In the genomic region with DNA sequence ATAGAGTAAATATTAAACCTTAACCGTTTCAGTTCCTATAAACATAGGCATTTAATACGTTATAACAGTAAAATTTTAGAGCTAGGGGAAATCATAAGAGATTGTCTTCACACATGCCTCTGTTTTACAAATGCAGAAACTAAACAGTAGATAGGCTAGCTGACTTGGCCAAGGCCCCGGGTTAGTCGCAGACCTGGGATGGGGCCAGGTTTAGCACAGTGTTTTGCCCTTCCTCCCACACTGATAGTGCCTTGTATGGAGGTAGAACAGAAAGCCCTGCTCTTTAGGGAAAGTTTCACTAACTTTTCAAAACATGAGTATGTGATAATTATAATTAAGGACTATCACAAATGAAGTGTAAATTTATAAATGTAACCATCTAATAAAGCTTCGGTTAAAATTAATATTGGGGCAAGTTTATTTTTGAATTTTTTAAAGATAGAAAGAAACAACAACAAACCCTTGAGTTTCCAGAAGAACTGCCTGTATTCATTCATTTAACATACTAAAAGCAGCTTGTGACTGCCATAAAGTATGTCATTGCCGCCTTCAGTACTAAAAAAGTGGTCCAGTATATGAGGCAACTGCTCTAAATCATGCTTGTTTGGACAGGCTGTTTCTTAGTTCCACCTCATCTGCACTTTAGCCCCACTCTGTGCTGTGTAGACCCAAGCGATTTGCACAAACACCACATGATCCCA, we compare ENCODE assay signal across 13 cellular contexts.
DNase-seq lines count a peak whose midpoint lies in the region; ATAC-seq and TF ChIP-seq lines count a peak whose summit lies in the region.
"Had no signal": no experiment of that assay in that cellular context is flagged by ENCODE, and none has a peak within 500 bp of the region (broad histone marks: within the 10 kb centered on the region; RNA-seq: fewer than 3 reads in every experiment).

No MANE protein-coding gene starts in this region.

- TF ChIP-seq POLR2A in suprapubic skin (IDR thresholded peaks at IDR 0.05) = no peak

- no peaks in the 10 kb centered on the region for H3K36me3 Mint-ChIP-seq in Caco-2 (ENCODE audit: insufficient read depth, unreplicated experiment)
- H3K36me3 Mint-ChIP-seq in nephron (ENCODE audit: low read depth) = no peaks in the 10 kb centered on the region
- H3K36me3 Mint-ChIP-seq in HFFc6 (ENCODE audit: low read depth) = no peaks in the 10 kb centered on the region
- H3K36me3 Mint-ChIP-seq in CD4-positive, alpha-beta T cell (ENCODE audit: low read depth) = no peaks in the 10 kb centered on the region
- H3K36me3 Mint-ChIP-seq in T-helper 2 cell treated with Interferon-gamma antibody and Interleukin-4, amounts not matched to agents 5 μg/mL and 100 μg/mL, for 36 hours (ENCODE audit: low read depth) = no peaks in the 10 kb centered on the region

- POLR2A ChIA-PET in Caco-2 (lab: Charles Lee) = interaction anchor here (0.6 kb wide), 1 partner anchor 31 kb away, joined by 3 read pairs; no protein-coding TSS in a partner anchor
- POLR2A ChIA-PET in CD4-positive, alpha-beta T cell (lab: Charles Lee) = no interaction called here

- H3K9me3 ChIP-seq in Caco-2 = no peaks in the 10 kb centered on the region
- H3K9me3 ChIP-seq in suprapubic skin = no peaks in the 10 kb centered on the region
- no peaks in the 10 kb centered on the region for H3K9me3 ChIP-seq in CD4-positive, alpha-beta T cell (ENCODE audit: control insufficient read depth, low read length)
- H3K9me3 ChIP-seq: BLaER1 treated with 17β-estradiol and CSF1 and Interleukin-3, amounts not matched to agents 10 nM and 100 nM had no signal

- 45% methylated on average over 7 of the region's 7 CpGs for whole genome bisulfite sequencing in suprapubic skin

- H3K27ac Mint-ChIP-seq in Caco-2 (ENCODE audit: unreplicated experiment) (no peak overlapping the region), nephron (peak overlapping the region in 2 of 3 experiments; percentile 13 to 65), HFFc6 (no peak overlapping the region)
- no peak overlapping the region for H3K27ac Mint-ChIP-seq in CD4-positive, alpha-beta T cell
- H3K27ac Mint-ChIP-seq in T-helper 2 cell treated with Interferon-gamma antibody and Interleukin-4, amounts not matched to agents 5 μg/mL and 100 μg/mL, for 36 hours = no peak overlapping the region
- H3K27ac Mint-ChIP-seq: activated T-cell treated with anti-CD3 and anti-CD28 coated beads, Interleukin-2, amount 50 U/mL, for 72 hours; dendritic cell treated with granulocyte-macrophage colony-stimulating factor and Interleukin-4, amounts not matched to agents 40 ng/mL and 50 ng/mL, for 4 days; H9 had no signal

- no TSS peak for BruUV-seq in Caco-2 (replicated peaks; lab: Mats Ljungman, UMichigan)

- H3K27ac ChIP-seq in suprapubic skin = no peak overlapping the region
- H3K27ac ChIP-seq in CD4-positive, alpha-beta T cell (ENCODE audit: low read depth, low read length) = no peak overlapping the region
- H3K27ac ChIP-seq: BLaER1 treated with 17β-estradiol and CSF1 and Interleukin-3, amounts not matched to agents 10 nM and 100 nM had no signal

- H3K4me3 Mint-ChIP-seq in Caco-2 (ENCODE audit: unreplicated experiment) (no peak overlapping the region), nephron (no peak overlapping the region), HFFc6 (no peak overlapping the region)
- H3K4me3 Mint-ChIP-seq in CD4-positive, alpha-beta T cell = no peak overlapping the region
- H3K4me3 Mint-ChIP-seq in T-helper 2 cell treated with Interferon-gamma antibody and Interleukin-4, amounts not matched to agents 5 μg/mL and 100 μg/mL, for 36 hours = no peak overlapping the region
- H3K4me3 Mint-ChIP-seq: activated T-cell treated with anti-CD3 and anti-CD28 coated beads, Interleukin-2, amount 50 U/mL, for 72 hours; dendritic cell treated with granulocyte-macrophage colony-stimulating factor and Interleukin-4, amounts not matched to agents 40 ng/mL and 50 ng/mL, for 4 days; H9 had no signal

- H3K9me3 Mint-ChIP-seq in Caco-2 (ENCODE audit: unreplicated experiment) (no peaks in the 10 kb centered on the region), nephron (no peaks in the 10 kb centered on the region), HFFc6 (no peaks in the 10 kb centered on the region)
- no peaks in the 10 kb centered on the region for H3K9me3 Mint-ChIP-seq in CD4-positive, alpha-beta T cell
- no peaks in the 10 kb centered on the region for H3K9me3 Mint-ChIP-seq in T-helper 2 cell treated with Interferon-gamma antibody and Interleukin-4, amounts not matched to agents 5 μg/mL and 100 μg/mL, for 36 hours
- H3K9me3 Mint-ChIP-seq: activated T-cell treated with anti-CD3 and anti-CD28 coated beads, Interleukin-2, amount 50 U/mL, for 72 hours; dendritic cell treated with granulocyte-macrophage colony-stimulating factor and Interleukin-4, amounts not matched to agents 40 ng/mL and 50 ng/mL, for 4 days; H9 had no signal

- peaks cover 33% of the 10 kb centered on the region for H3K4me1 ChIP-seq in Caco-2
- peaks cover 6% of the 10 kb centered on the region for H3K4me1 ChIP-seq in suprapubic skin
- H3K4me1 ChIP-seq: BLaER1 treated with 17β-estradiol and CSF1 and Interleukin-3, amounts not matched to agents 10 nM and 100 nM had no signal

- H3K36me3 ChIP-seq in Caco-2 (ENCODE audit: control insufficient read depth, insufficient read depth, low read length) = no peaks in the 10 kb centered on the region
- H3K36me3 ChIP-seq in suprapubic skin = no peaks in the 10 kb centered on the region
- H3K36me3 ChIP-seq: BLaER1 treated with 17β-estradiol and CSF1 and Interleukin-3, amounts not matched to agents 10 nM and 100 nM had no signal

- peak; percentile 42 for ATAC-seq in HG03095 (IDR thresholded peaks at IDR 0.05; ENCODE audit: unreplicated experiment)
- no peak for ATAC-seq in CD4-positive, alpha-beta T cell (ENCODE audit: poor library complexity)
- ATAC-seq: activated T-cell treated with anti-CD3 and anti-CD28 coated beads, Interleukin-2, amount 50 U/mL, for 72 hours had no signal

- H3K27me3 Mint-ChIP-seq in Caco-2 (ENCODE audit: insufficient read depth, unreplicated experiment) = no peaks in the 10 kb centered on the region
- no peaks in the 10 kb centered on the region for H3K27me3 Mint-ChIP-seq in nephron (ENCODE audit: low read depth)
- H3K27me3 Mint-ChIP-seq in HFFc6 (ENCODE audit: insufficient read depth) = peaks cover 14% of the 10 kb centered on the region
- no peaks in the 10 kb centered on the region for H3K27me3 Mint-ChIP-seq in CD4-positive, alpha-beta T cell
- H3K27me3 Mint-ChIP-seq in T-helper 2 cell treated with Interferon-gamma antibody and Interleukin-4, amounts not matched to agents 5 μg/mL and 100 μg/mL, for 36 hours (ENCODE audit: low read depth) = peaks cover 18% of the 10 kb centered on the region
- H3K27me3 Mint-ChIP-seq: dendritic cell treated with granulocyte-macrophage colony-stimulating factor and Interleukin-4, amounts not matched to agents 40 ng/mL and 50 ng/mL, for 4 days had no signal

- TF ChIP-seq EP300 in suprapubic skin (IDR thresholded peaks at IDR 0.05) = no peak

- TF ChIP-seq CTCF in Caco-2 (IDR thresholded peaks at IDR 0.05; ENCODE audit: insufficient read depth in 1 of 2, low read depth in 1 of 2, low read length in 1 of 2, severe bottlenecking in 1 of 2, unreplicated experiment in 1 of 2) = no peak
- no peak for TF ChIP-seq CTCF in fibroblast of mammary gland (conservative IDR thresholded peaks at IDR 0.05; ENCODE audit: control insufficient read depth, insufficient read depth, low read depth, low read length)
- TF ChIP-seq CTCF in nephron (IDR thresholded peaks at IDR 0.05; ENCODE audit: unreplicated experiment in 3 of 3) = no peak
- no peak for TF ChIP-seq CTCF in suprapubic skin (IDR thresholded peaks at IDR 0.05)
- no peak for TF ChIP-seq CTCF in HFFc6 (IDR thresholded peaks at IDR 0.05)
- no peak for TF ChIP-seq CTCF in CD4-positive, alpha-beta T cell (IDR thresholded peaks at IDR 0.05)

- CTCF ChIA-PET in Caco-2 (lab: Charles Lee) = interaction anchor here (0.7 to 1.0 kb wide), 2 partner anchors 60 to 68 kb away, joined by 3 to 4 read pairs; no protein-coding TSS in a partner anchor
- CTCF ChIA-PET in CD4-positive, alpha-beta T cell (lab: Charles Lee) = no interaction called here

- intact Hi-C loops in Caco-2 (cut with micrococcal nuclease; ENCODE audit: unreplicated experiment) = loop anchor here (1.0 to 5.0 kb wide), 6 partner anchors 9 to 254 kb away; partner anchors contain the start of genes LOC128125822 and PTP4A1
- intact Hi-C loops in CD4-positive, alpha-beta T cell (cut with DNase I, micrococcal nuclease) = loop anchor here in 1 of 2 experiments (10.0 kb wide), 1 partner anchor 255 kb away; no protein-coding TSS in a partner anchor

- H3K4me3 ChIP-seq in Caco-2 (ENCODE audit: low read depth, low read length) (no peak overlapping the region), fibroblast of mammary gland (ENCODE audit: control insufficient read depth, low read depth, low read length) (no peak overlapping the region), suprapubic skin (no peak overlapping the region)
- H3K4me3 ChIP-seq: BLaER1 treated with 17β-estradiol and CSF1 and Interleukin-3, amounts not matched to agents 10 nM and 100 nM had no signal

- peaks cover 6% of the 10 kb centered on the region for H3K4me1 Mint-ChIP-seq in Caco-2 (ENCODE audit: low read depth, unreplicated experiment)
- H3K4me1 Mint-ChIP-seq in nephron = peaks cover 8% of the 10 kb centered on the region
- H3K4me1 Mint-ChIP-seq in HFFc6 (ENCODE audit: low read depth) = no peaks in the 10 kb centered on the region; the same call in 1 of the 2 replicates
- no peaks in the 10 kb centered on the region for H3K4me1 Mint-ChIP-seq in CD4-positive, alpha-beta T cell (ENCODE audit: low read depth)
- peaks cover 7% of the 10 kb centered on the region for H3K4me1 Mint-ChIP-seq in T-helper 2 cell treated with Interferon-gamma antibody and Interleukin-4, amounts not matched to agents 5 μg/mL and 100 μg/mL, for 36 hours (ENCODE audit: low read depth)
- H3K4me1 Mint-ChIP-seq: H9 had no signal

- DNase-seq in Caco-2 (peak; percentile 72 to 78), fibroblast of mammary gland (ENCODE audit: low read depth) (peak; percentile 78), suprapubic skin (ENCODE audit: low spot score in 2 of 2) (no peak), HFFc6 (no peak)
- no peak for DNase-seq in CD4-positive, alpha-beta T cell
- DNase-seq in T-helper 2 cell treated with Interferon-gamma antibody and Interleukin-4, amounts not matched to agents 5 μg/mL and 100 μg/mL, for 36 hours (ENCODE audit: low spot score) = no peak
- DNase-seq: activated T-cell treated with anti-CD3 and anti-CD28 coated beads, Interleukin-2, amount 50 U/mL, for 72 hours; H9; NCI-H510A had no signal

- no peaks in the 10 kb centered on the region for H3K27me3 ChIP-seq in Caco-2 (replicated peaks; ENCODE audit: control insufficient read depth, insufficient read depth, low read length)
- H3K27me3 ChIP-seq in suprapubic skin = no peaks in the 10 kb centered on the region
- H3K27me3 ChIP-seq in CD4-positive, alpha-beta T cell (ENCODE audit: control insufficient read depth, insufficient read depth, low read length) = no peaks in the 10 kb centered on the region
- H3K27me3 ChIP-seq: BLaER1 treated with 17β-estradiol and CSF1 and Interleukin-3, amounts not matched to agents 10 nM and 100 nM had no signal

Comparison
In these comparisons a context has a peak if more than half of its experiments do, and no peak if none do; other contexts are left out.
1. DNase-seq: peak in Caco-2 (2 of 2) and fibroblast of mammary gland (single experiment); none in suprapubic skin (0 of 2), HFFc6 (single experiment), CD4-positive, alpha-beta T cell (0 of 10) and T-helper 2 cell treated with Interferon-gamma antibody and Interleukin-4, amounts not matched to agents 5 μg/mL and 100 μg/mL, for 36 hours (single experiment).
2. H3K27ac Mint-ChIP-seq: peak in nephron (2 of 3); none in Caco-2 (single experiment), HFFc6 (single experiment), CD4-positive, alpha-beta T cell (single experiment) and T-helper 2 cell treated with Interferon-gamma antibody and Interleukin-4, amounts not matched to agents 5 μg/mL and 100 μg/mL, for 36 hours (single experiment).